Comparison of ENCODE assay signal across 10 cellular contexts in genomic region chr6:88725111-88725711, GRCh38.
DNase-seq lines count a peak whose midpoint lies in the region; ATAC-seq and TF ChIP-seq lines count a peak whose summit lies in the region.
"Had no signal": no experiment of that assay in that cellular context is flagged by ENCODE, and none has a peak within 500 bp of the region (broad histone marks: within the 10 kb centered on the region; RNA-seq: fewer than 3 reads in every experiment).

No MANE protein-coding gene starts in this region.

- ATAC-seq in activated naive CD4-positive, alpha-beta T cell treated with anti-CD3 and anti-CD28 coated beads, Interleukin-2, amount 50 U/mL, for 72 hours, result peak in 1 of 2 donors; percentile 44
- ATAC-seq in GM21360 (IDR thresholded peaks at IDR 0.05; ENCODE audit: unreplicated experiment), result no peak
- ATAC-seq: activated T-cell treated with anti-CD3 and anti-CD28 coated beads, Interleukin-2, amount 50 U/mL, for 4 hours had no signal

- peak overlapping the region; percentile 7 to 62 for H3K27ac Mint-ChIP-seq in activated naive CD4-positive, alpha-beta T cell treated with anti-CD3 and anti-CD28 coated beads, Interleukin-2, amount 50 U/mL, for 72 hours

- no peak for DNase-seq in activated naive CD4-positive, alpha-beta T cell treated with anti-CD3 and anti-CD28 coated beads, Interleukin-2, amount 50 U/mL, for 72 hours (ENCODE audit: low spot score in 2 of 2)
- peak; percentile 70 for DNase-seq in left kidney (ENCODE audit: low read depth, low spot score)
- no peak for DNase-seq in central memory CD4-positive, alpha-beta T cell
- DNase-seq in NCI-H2196 treated with DMSO at 0.1 percent for 48 hours (lab: John Stamatoyannopoulos, UW; ENCODE audit: unreplicated experiment), result no peak
- DNase-seq in mesenteric fat pad (ENCODE audit: low spot score), result no peak
- DNase-seq: activated T-cell treated with anti-CD3 and anti-CD28 coated beads, Interleukin-2, amount 50 U/mL, for 4 hours had no signal

- no peak overlapping the region for H3K27ac ChIP-seq in 22Rv1
- H3K27ac ChIP-seq: KMS-11 had no signal

- H3K9me3 Mint-ChIP-seq in activated naive CD4-positive, alpha-beta T cell treated with anti-CD3 and anti-CD28 coated beads, Interleukin-2, amount 50 U/mL, for 72 hours, result peaks cover 0 to 4% of the 10 kb centered on the region in 2 donors
- H3K9me3 Mint-ChIP-seq: activated T-cell treated with anti-CD3 and anti-CD28 coated beads, Interleukin-2, amount 50 U/mL, for 4 hours had no signal

- peak; percentile 28; the same call in 1 of the 2 replicates for TF ChIP-seq CTCF in 22Rv1 (IDR thresholded peaks at IDR 0.05)
- 0 out of 3 replicates have a peak, but pooled peaks have one; percentile 14 for TF ChIP-seq CTCF in GM12872 (IDR thresholded peaks at IDR 0.05; ENCODE audit: insufficient read depth, low read depth, low read length)

- peaks cover 3 to 14% of the 10 kb centered on the region in 2 donors for H3K36me3 Mint-ChIP-seq in activated naive CD4-positive, alpha-beta T cell treated with anti-CD3 and anti-CD28 coated beads, Interleukin-2, amount 50 U/mL, for 72 hours
